8 cellular contexts compared by ENCODE assay signal in genomic region chr15:22757440-22758071, GRCh38. TPM values are rescaled to one million over a fixed set of nuclear protein-coding genes. Genes with fewer than 3 reads are reported as not detected.
DNase-seq lines count a peak whose midpoint lies in the region; ATAC-seq and TF ChIP-seq lines count a peak whose summit lies in the region.
"Not testable (repeated sequence)": the region's sequence is repeated elsewhere in the genome, so short reads cannot be mapped to it uniquely, and the experiment has no call there.

No MANE protein-coding gene starts in this region.

- not testable (repeated sequence) for H3K27me3 ChIP-seq in BLaER1 treated with 17β-estradiol and CSF1 and Interleukin-3, amounts not matched to agents 10 nM and 100 nM; Peyer's patch; esophagus (ENCODE audit: control insufficient read depth in 1 of 2, insufficient read depth in 2 of 2, low read length in 2 of 2)

- not testable (repeated sequence) for H3K9me3 ChIP-seq in BLaER1 treated with 17β-estradiol and CSF1 and Interleukin-3, amounts not matched to agents 10 nM and 100 nM (replicated peaks in 1 of 11); Peyer's patch; esophagus (ENCODE audit: control insufficient read depth in 2 of 2, insufficient read depth in 1 of 2, low read depth in 1 of 2, low read length in 1 of 2)

- TF ChIP-seq CTCF in Peyer's patch (IDR thresholded peaks at IDR 0.05); mesothelial cell of epicardium (IDR thresholded peaks at IDR 0.05; ENCODE audit: unreplicated experiment): not testable (repeated sequence)

- H3K27ac Mint-ChIP-seq in mesothelial cell of epicardium, result not testable (repeated sequence)

- DNase-seq in Peyer's patch (peak in 2 of 3 donors; percentile 32 to 54), mesothelial cell of epicardium (ENCODE audit: low spot score in 2 of 2, unreplicated experiment in 2 of 2) (peak; percentile 35 to 74)
- DNase-seq in activated effector memory CD4-positive, alpha-beta T cell treated with Interleukin-2 at 50 U/mL for 16 hours, result peak; percentile 21
- DNase-seq in stimulated activated CD4-positive, alpha-beta T cell treated with anti-CD3 and anti-CD28 coated beads, Interleukin-4, amount 100 ng/mL, for 48 hours (ENCODE audit: low read depth in 2 of 2), result peak; percentile 16 to 29

- H3K4me3 ChIP-seq in BLaER1 treated with 17β-estradiol and CSF1 and Interleukin-3, amounts not matched to agents 10 nM and 100 nM, result peak overlapping the region; percentile 44 to 63 (median 52)
- H3K4me3 ChIP-seq in Peyer's patch (peak overlapping the region; percentile 41 to 56 (median 45)), esophagus (ENCODE audit: low read depth in 1 of 2, low read length in 2 of 2) (peak overlapping the region; percentile 11 to 39)

- not testable (repeated sequence) for H3K4me1 Mint-ChIP-seq in mesothelial cell of epicardium

- 1 to 5% methylated on average over 34 to 55 of the region's 55 CpGs for WGBS in esophagus, 2 donors

- not testable (repeated sequence) for H3K27ac ChIP-seq in BLaER1 treated with 17β-estradiol and CSF1 and Interleukin-3, amounts not matched to agents 10 nM and 100 nM; esophagus (ENCODE audit: low read depth in 2 of 2, low read length in 1 of 2)
- H3K27ac ChIP-seq in Peyer's patch, result peak overlapping the region in 1 of 4 donors; percentile 55

- H3K36me3 Mint-ChIP-seq in mesothelial cell of epicardium, result not testable (repeated sequence)

- peaks cover 22% of the 10 kb centered on the region for H3K27me3 Mint-ChIP-seq in mesothelial cell of epicardium (ENCODE audit: low read depth)

- H3K9ac ChIP-seq in BLaER1 treated with 17β-estradiol and CSF1 and Interleukin-3, amounts not matched to agents 10 nM and 100 nM, result peak overlapping the region in 2 of 11 experiments; percentile 28 to 30; a peak in 1 of 22 replicates

- peak; percentile 81 for ATAC-seq in GM19397 (IDR thresholded peaks at IDR 0.05; ENCODE audit: unreplicated experiment)
- ATAC-seq in HG03469 (IDR thresholded peaks at IDR 0.05; ENCODE audit: unreplicated experiment), result peak; percentile 74

- peak overlapping the region; percentile 63 for H3K4me3 Mint-ChIP-seq in mesothelial cell of epicardium

- not testable (repeated sequence) for H3K4me1 ChIP-seq in BLaER1 treated with 17β-estradiol and CSF1 and Interleukin-3, amounts not matched to agents 10 nM and 100 nM; Peyer's patch; esophagus (ENCODE audit: control insufficient read depth in 2 of 2, insufficient read depth in 2 of 2, low read length in 1 of 2)

- H4K20me1 ChIP-seq in BLaER1 treated with 17β-estradiol and CSF1 and Interleukin-3, amounts not matched to agents 10 nM and 100 nM, result not testable (repeated sequence)

- H3K4me2 ChIP-seq in BLaER1 treated with 17β-estradiol and CSF1 and Interleukin-3, amounts not matched to agents 10 nM and 100 nM, result peak overlapping the region; percentile 63 to 86 (median 78)

- not testable (repeated sequence) for TF ChIP-seq POLR2A in Peyer's patch (IDR thresholded peaks at IDR 0.05)

- not testable (repeated sequence) for H3K36me3 ChIP-seq in BLaER1 treated with 17β-estradiol and CSF1 and Interleukin-3, amounts not matched to agents 10 nM and 100 nM; Peyer's patch; esophagus (ENCODE audit: control insufficient read depth in 2 of 2, insufficient read depth in 2 of 2, low read length in 1 of 2)

- not testable (repeated sequence) for H3K9me3 Mint-ChIP-seq in mesothelial cell of epicardium

RNA-seq across cellular contexts. Expression of gene NIPA1, which starts 28.9 kb away (rescaled TPM):
- 10 to 100 TPM in 3 of 4 donors, 1 to 10 TPM in 1; 7.4 to 34.0 (median 22.3) TPM for total RNA-seq in Peyer's patch
- 1 to 10 TPM; 2.5 to 2.8 TPM for polyA plus RNA-seq in esophagus
- 7.8 to 9.9 TPM (median 8.8 TPM) in 3 replicates for total RNA-seq in mesothelial cell of epicardium
